Comparison of ENCODE assay signal across 12 cellular contexts in the genomic region with DNA sequence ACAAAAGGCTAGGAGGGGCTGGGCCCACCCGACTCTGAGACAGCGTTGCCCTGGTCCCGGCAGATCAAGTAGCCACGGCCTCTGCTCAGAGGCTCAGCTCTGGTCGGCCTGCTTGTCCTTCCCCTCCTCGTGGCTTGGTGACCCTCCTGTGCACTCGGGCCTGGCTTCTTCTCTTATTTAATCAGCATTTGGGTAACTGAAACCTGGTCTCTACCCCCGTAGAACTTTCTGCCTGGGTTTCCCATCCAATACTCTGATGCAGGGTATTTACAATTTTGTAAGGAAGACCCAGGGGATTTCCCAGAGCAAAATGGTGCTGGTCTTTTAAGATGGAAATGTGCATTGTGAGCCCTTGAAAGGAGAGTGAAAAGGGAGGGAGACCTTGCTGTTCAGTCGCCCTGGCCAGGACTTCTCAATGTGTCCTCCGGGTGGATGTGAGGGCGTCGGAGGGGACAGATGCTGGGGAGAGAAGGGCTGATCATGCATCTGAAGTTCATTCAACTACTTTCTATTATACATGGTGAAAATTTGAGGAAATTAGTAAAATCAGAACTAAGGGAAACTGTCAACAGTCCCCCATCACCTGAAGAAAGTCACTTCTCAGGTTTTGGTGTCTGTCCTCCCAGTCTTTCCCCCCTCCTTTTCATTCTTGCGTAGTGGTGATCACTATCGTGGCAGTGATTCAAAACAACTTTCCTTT. TPM values are rescaled to one million over a fixed set of nuclear protein-coding genes. Genes with fewer than 3 reads are reported as not detected.
DNase-seq lines count a peak whose midpoint lies in the region; ATAC-seq and TF ChIP-seq lines count a peak whose summit lies in the region.
"Had no signal": no experiment of that assay in that cellular context is flagged by ENCODE, and none has a peak within 500 bp of the region (broad histone marks: within the 10 kb centered on the region; RNA-seq: fewer than 3 reads in every experiment).

No MANE protein-coding gene starts in this region.

- H3K36me3 Mint-ChIP-seq in activated T-cell treated with anti-CD3 and anti-CD28 coated beads, Interleukin-2, amount 50 U/mL, for 72 hours (ENCODE audit: insufficient read depth in 2 of 2): peaks cover 13 to 30% of the 10 kb centered on the region in 2 donors
- peaks cover 5% of the 10 kb centered on the region for H3K36me3 Mint-ChIP-seq in chondrocyte (ENCODE audit: low read depth)

- TF ChIP-seq CTCF in chondrocyte (IDR thresholded peaks at IDR 0.05): no peak

- H3K4me3 Mint-ChIP-seq in activated T-cell treated with anti-CD3 and anti-CD28 coated beads, Interleukin-2, amount 50 U/mL, for 72 hours: peak overlapping the region; percentile 57 to 81
- no peak overlapping the region for H3K4me3 Mint-ChIP-seq in chondrocyte (ENCODE audit: unreplicated experiment)

- peaks cover 93% of the 10 kb centered on the region for H3K4me1 Mint-ChIP-seq in activated T-cell treated with anti-CD3 and anti-CD28 coated beads, Interleukin-2, amount 50 U/mL, for 72 hours (ENCODE audit: low read depth)
- peaks cover 52% of the 10 kb centered on the region for H3K4me1 Mint-ChIP-seq in chondrocyte (ENCODE audit: low read depth)

- H3K9me3 Mint-ChIP-seq in activated T-cell treated with anti-CD3 and anti-CD28 coated beads, Interleukin-2, amount 50 U/mL, for 72 hours: peaks cover 7 to 10% of the 10 kb centered on the region in 2 donors
- peaks cover 15% of the 10 kb centered on the region for H3K9me3 Mint-ChIP-seq in chondrocyte (ENCODE audit: low read depth)

- peak; percentile 49 to 62 for ATAC-seq in activated T-cell treated with anti-CD3 and anti-CD28 coated beads, Interleukin-2, amount 50 U/mL, for 72 hours (replicated peaks in 1 of 2)
- ATAC-seq in HG02981 (IDR thresholded peaks at IDR 0.05; ENCODE audit: unreplicated experiment) (peak; percentile 46), GM18907 (IDR thresholded peaks at IDR 0.05; ENCODE audit: unreplicated experiment) (no peak)
- peak; percentile 30 for ATAC-seq in stimulated activated naive CD8-positive, alpha-beta T cell treated with anti-CD3 and anti-CD28 coated beads, Interleukin-15, Interleukin-2, amounts not matched to agents 100 U/mL and 50 U/mL, for 24 hours

- H3K27me3 Mint-ChIP-seq in activated T-cell treated with anti-CD3 and anti-CD28 coated beads, Interleukin-2, amount 50 U/mL, for 72 hours (ENCODE audit: low read depth): peaks cover 6% of the 10 kb centered on the region
- H3K27me3 Mint-ChIP-seq in chondrocyte (ENCODE audit: low read depth): no peaks in the 10 kb centered on the region

- H3K27ac Mint-ChIP-seq in activated T-cell treated with anti-CD3 and anti-CD28 coated beads, Interleukin-2, amount 50 U/mL, for 72 hours: peak overlapping the region; percentile 55
- H3K27ac Mint-ChIP-seq in chondrocyte (ENCODE audit: unreplicated experiment): no peak overlapping the region

- DNase-seq in activated T-cell treated with anti-CD3 and anti-CD28 coated beads, Interleukin-2, amount 50 U/mL, for 72 hours: no peak
- DNase-seq in activated T-cell treated with anti-CD3 and anti-CD28 coated beads for 4 hours (no peak), chondrocyte (ENCODE audit: low spot score) (peak; percentile 80), GOT3 (lab: John Stamatoyannopoulos, UW) (no peak), NOMO-1 (lab: John Stamatoyannopoulos, UW; ENCODE audit: unreplicated experiment in 2 of 2) (no peak)
- no peak for DNase-seq in stimulated activated naive CD8-positive, alpha-beta T cell treated with anti-CD3 and anti-CD28 coated beads, Interleukin-15, Interleukin-2, amounts not matched to agents 100 U/mL and 50 U/mL, for 24 hours
- DNase-seq: aorta; effector CD8-positive, alpha-beta T cell; NCI-H69; testis had no signal

RNA-seq across cellular contexts. Expression of a gene that starts 17.6 kb away (rescaled TPM):
- 1 to 10 TPM in 1 of 2 donors, under 1 TPM in 1; 0.83 to 1.0 TPM for total RNA-seq in activated T-cell treated with anti-CD3 and anti-CD28 coated beads, Interleukin-2, amount 50 U/mL, for 72 hours
- 56.6 to 68.8 TPM (median 57.6 TPM) in 3 replicates for total RNA-seq in chondrocyte

Comparison
In these comparisons a context has a peak if more than half of its experiments do, and no peak if none do; other contexts are left out.
1. RNA of a gene that starts 17.6 kb away (total RNA-seq): 56.6 to 68.8 TPM in chondrocyte; 0.83 to 1.0 TPM in activated T-cell treated with anti-CD3 and anti-CD28 coated beads, Interleukin-2, amount 50 U/mL, for 72 hours; every median in the first group is over 10 times any median in the second.